ENCODE assay signal across 15 cellular contexts in the genomic region with DNA sequence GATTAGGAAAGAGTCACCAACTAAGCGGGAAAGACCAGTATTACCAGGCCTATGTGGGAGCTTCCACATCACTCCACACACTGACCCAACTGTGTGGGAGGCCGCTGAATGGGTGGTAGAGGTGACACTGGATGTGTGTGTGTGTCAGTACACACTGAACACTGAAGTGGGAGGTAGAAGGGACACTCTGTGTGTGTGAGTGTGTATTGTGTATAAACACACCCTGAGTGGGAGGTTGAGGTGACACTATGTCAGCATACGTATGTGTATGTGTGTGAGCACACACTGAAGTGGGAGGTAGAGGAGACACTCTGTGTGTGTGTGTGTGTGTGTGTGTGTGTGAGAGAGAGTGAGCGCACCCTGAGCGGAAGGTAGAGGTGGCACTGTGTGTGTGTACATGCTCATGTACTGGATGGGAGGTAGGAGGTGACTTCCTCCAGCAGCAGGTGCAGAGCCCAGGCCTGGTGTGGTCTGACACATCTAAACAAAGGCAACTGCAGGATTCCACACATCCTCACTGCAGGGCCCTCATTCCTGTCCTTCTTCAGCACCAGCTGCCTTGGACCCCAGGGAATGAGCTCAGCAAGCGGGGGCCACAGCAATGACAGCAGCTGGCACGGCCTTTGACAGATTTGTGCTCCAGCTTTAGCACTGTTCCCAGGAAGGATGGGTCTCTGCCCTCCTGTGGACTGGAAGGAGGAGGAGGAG. TPM values are rescaled to one million over a fixed set of nuclear protein-coding genes. Genes with fewer than 3 reads are reported as not detected.
DNase-seq lines count a peak whose midpoint lies in the region; ATAC-seq, FAIRE-seq and TF ChIP-seq lines count a peak whose summit lies in the region.
"Had no signal": no experiment of that assay in that cellular context is flagged by ENCODE, and none has a peak within 500 bp of the region (broad histone marks: within the 10 kb centered on the region; RNA-seq: fewer than 3 reads in every experiment).

No MANE protein-coding gene starts in this region.

- TF ChIP-seq RAD21 in H1 (IDR thresholded peaks at IDR 0.05 in 1 of 2, conservative IDR thresholded peaks at IDR 0.05 in 1 of 2; ENCODE audit: low read depth in 2 of 2, low read length in 2 of 2), result no peak

- no peaks in the 10 kb centered on the region for H3K9me3 ChIP-seq in H1 (ENCODE audit: insufficient read depth in 2 of 2, low read depth in 1 of 2, low read length in 1 of 2)
- H3K9me3 ChIP-seq: gastrocnemius medialis, stomach had no signal

- no peak overlapping the region for H2AFZ ChIP-seq in H1 (ENCODE audit: low read length)

- H2BK15ac ChIP-seq in H1 (ENCODE audit: low read length), result no peak overlapping the region

- H2BK120ac ChIP-seq in H1 (replicated peaks; ENCODE audit: low read depth, low read length), result no peak overlapping the region

- no peak overlapping the region for H4K8ac ChIP-seq in H1 (ENCODE audit: extremely low read depth, insufficient read depth, low read length)

- TF ChIP-seq POLR2A in H1 (IDR thresholded peaks at IDR 0.05; ENCODE audit: control extremely low read depth in 1 of 2, low read depth in 2 of 2, low read length in 2 of 2), result no peak

- H4K20me1 ChIP-seq in H1 (replicated peaks in 1 of 2; ENCODE audit: control insufficient read depth in 1 of 2, insufficient read depth in 2 of 2, low read length in 2 of 2), result no peaks in the 10 kb centered on the region

- H3K79me1 ChIP-seq in H1 (ENCODE audit: low read depth, low read length), result no peaks in the 10 kb centered on the region

- POLR2A ChIA-PET in H1 (lab: Charles Lee; ENCODE audit: partially characterized antibody), result interaction anchor here (1.2 to 1.6 kb wide), 4 partner anchors 11 to 302 kb away, joined by 3 to 4 read pairs (median 3); a partner anchor contains a TSS

- no peak overlapping the region for H3K27ac ChIP-seq in H1 (ENCODE audit: low read depth, low read length)
- H3K27ac ChIP-seq: gastrocnemius medialis, stomach had no signal

- no peak overlapping the region for H2BK5ac ChIP-seq in H1 (ENCODE audit: low read depth, low read length)

- no peak overlapping the region for H3K14ac ChIP-seq in H1 (ENCODE audit: insufficient read length)

- peak; percentile 17 for DNase-seq in stimulated activated CD4-positive, alpha-beta T cell treated with anti-CD3 and anti-CD28 coated beads, Interleukin-1b, Interleukin-23, amount 100 ng/mL, for 48 hours
- DNase-seq in stimulated activated CD4-positive, alpha-beta T cell treated with anti-CD3 and anti-CD28 coated beads, Interleukin-4, amount 100 ng/mL, for 1 hour, result no peak
- peak; percentile 74 for DNase-seq in NCI-H82 treated with DMSO at 0.1 percent for 48 hours (lab: John Stamatoyannopoulos, UW; ENCODE audit: unreplicated experiment)
- DNase-seq in H1 (ENCODE audit: low read depth in 1 of 2, low spot score in 2 of 2), result no peak
- DNase-seq in ACHN, result no peak
- DNase-seq in SKM-1 treated with dmso at 0.1 percent for 144 hours (lab: John Stamatoyannopoulos, UW; ENCODE audit: unreplicated experiment), result no peak
- DNase-seq: effector memory CD4-positive, alpha-beta T cell; gastrocnemius medialis; NCI-H1092 treated with DMSO at 0.1 percent for 48 hours; NK-92 treated with Interleukin-12 subunit alpha and Interleukin-12 subunit beta, amount 100 ng/mL, for 24 hours; stomach had no signal

- no peak for TF ChIP-seq EP300 in H1 (IDR thresholded peaks at IDR 0.05; ENCODE audit: borderline replicate concordance in 1 of 2, low read depth in 2 of 2, low read length in 2 of 2)

- H4K5ac ChIP-seq in H1 (ENCODE audit: insufficient read length, low read depth, low read length), result no peak overlapping the region

- TF ChIP-seq CTCF in H1 (IDR thresholded peaks at IDR 0.05; ENCODE audit: control extremely low read depth in 1 of 3, insufficient read depth in 1 of 3, low read depth in 1 of 3, low read length in 3 of 3), result no peak

- no peak overlapping the region for H2BK20ac ChIP-seq in H1 (ENCODE audit: low read length)

- 88% methylated on average over 7 of the region's 7 CpGs; no CpG with 5 or more reads in 1 of the 2 experiments for WGBS in H1 (ENCODE audit: extremely low coverage in 1 of 2, insufficient coverage in 1 of 2, insufficient read length in 1 of 2, insufficient replicate concordance in 2 of 2, low coverage in 1 of 2, low lambda C conversion rate in 2 of 2, missing lambda C conversion rate in 1 of 2), 2 experiments

- H3K27me3 Mint-ChIP-seq in stimulated activated memory B cell treated with anti-CD40 and anti-IgM and Interleukin-4, amounts not matched to agents 10 μg/mL and 1 μg/mL and 100 μg/mL, for 72 hours, result no peaks in the 10 kb centered on the region

- H3K27ac Mint-ChIP-seq in stimulated activated memory B cell treated with anti-CD40 and anti-IgM and Interleukin-4, amounts not matched to agents 10 μg/mL and 1 μg/mL and 100 μg/mL, for 72 hours, result no peak overlapping the region

- no peak overlapping the region for H4K91ac ChIP-seq in H1 (replicated peaks; ENCODE audit: insufficient read length, low read length)

- no peak overlapping the region for H3K56ac ChIP-seq in H1 (replicated peaks; ENCODE audit: insufficient read length, low read depth, low read length)

- H3K4me1 Mint-ChIP-seq in stimulated activated memory B cell treated with anti-CD40 and anti-IgM and Interleukin-4, amounts not matched to agents 10 μg/mL and 1 μg/mL and 100 μg/mL, for 72 hours, result peaks cover 31% of the 10 kb centered on the region

- ATAC-seq in stimulated activated memory B cell treated with anti-CD40 and anti-IgM and Interleukin-4, amounts not matched to agents 10 μg/mL and 1 μg/mL and 100 μg/mL, for 72 hours, result no peak
- ATAC-seq in GM18511 (IDR thresholded peaks at IDR 0.05; ENCODE audit: unreplicated experiment), result no peak
- ATAC-seq: gastrocnemius medialis, SK-N-SH treated with all-trans-retinoic acid at 6 μM for 48 hours had no signal

- H3K4me1 ChIP-seq in H1 (replicated peaks in 1 of 4; ENCODE audit: control insufficient read depth in 3 of 4, insufficient read depth in 4 of 4, low read length in 3 of 4), result no peaks in the 10 kb centered on the region
- H3K4me1 ChIP-seq: gastrocnemius medialis, stomach had no signal

- no peak overlapping the region for H3K4me2 ChIP-seq in H1 (ENCODE audit: insufficient read depth in 1 of 2, low read depth in 2 of 2, low read length in 2 of 2)

- no peaks in the 10 kb centered on the region for H3K9me3 Mint-ChIP-seq in stimulated activated memory B cell treated with anti-CD40 and anti-IgM and Interleukin-4, amounts not matched to agents 10 μg/mL and 1 μg/mL and 100 μg/mL, for 72 hours

- no peak overlapping the region for H3K9ac ChIP-seq in H1 (replicated peaks in 1 of 4; ENCODE audit: extremely low read depth in 1 of 4, low read depth in 3 of 4, low read length in 3 of 4)

- in situ Hi-C loops in ACHN (cut with HindIII; ENCODE audit: low pct_ligation_motif_present, low pct_unique_long_range_greater_than_20kb, low sequenced_read_pairs), result no loop called here

- H3K18ac ChIP-seq in H1 (ENCODE audit: extremely low read depth, low read length), result no peak overlapping the region

- no peak overlapping the region for H3K23ac ChIP-seq in H1 (ENCODE audit: insufficient read length)

- CTCF ChIA-PET in H1 (lab: Charles Lee; ENCODE audit: partially characterized antibody), result interaction anchor here (0.5 to 14.3 kb wide), 8 partner anchors 9 to 122 kb away, joined by 3 to 237 read pairs (median 4); no protein-coding TSS in a partner anchor

- H2AK5ac ChIP-seq in H1 (ENCODE audit: low read depth, low read length), result 0 out of 2 replicates have a peak overlapping the region, but pooled peaks have one; percentile 16

- no peaks in the 10 kb centered on the region for H3K36me3 ChIP-seq in H1 (ENCODE audit: control insufficient read depth in 2 of 4, insufficient read depth in 4 of 4, low read length in 3 of 4)
- H3K36me3 ChIP-seq: gastrocnemius medialis, stomach had no signal

- no peak overlapping the region for H3K4me3 ChIP-seq in H1 (ENCODE audit: extremely low read depth in 1 of 4, insufficient read depth in 2 of 4, low read depth in 3 of 4, low read length in 4 of 4)
- H3K4me3 ChIP-seq: gastrocnemius medialis, stomach had no signal

- no peaks in the 10 kb centered on the region; the same call in 1 of the 2 replicates for H3K23me2 ChIP-seq in H1 (ENCODE audit: low read depth, low read length)

- no peaks in the 10 kb centered on the region for H3K79me2 ChIP-seq in H1 (ENCODE audit: control insufficient read depth in 1 of 2, insufficient read depth in 2 of 2, low read length in 2 of 2)

- no peaks in the 10 kb centered on the region for H3K27me3 ChIP-seq in H1 (replicated peaks in 1 of 4; ENCODE audit: control insufficient read depth in 3 of 4, extremely low read depth in 1 of 4, insufficient read depth in 3 of 4, low read length in 3 of 4)
- H3K27me3 ChIP-seq: gastrocnemius medialis, stomach had no signal

- no peaks in the 10 kb centered on the region for H3K36me3 Mint-ChIP-seq in stimulated activated memory B cell treated with anti-CD40 and anti-IgM and Interleukin-4, amounts not matched to agents 10 μg/mL and 1 μg/mL and 100 μg/mL, for 72 hours

- no peak overlapping the region for H3K4me3 Mint-ChIP-seq in stimulated activated memory B cell treated with anti-CD40 and anti-IgM and Interleukin-4, amounts not matched to agents 10 μg/mL and 1 μg/mL and 100 μg/mL, for 72 hours

- FAIRE-seq in H1 (lab: Jason Lieb, UNC), result no peak

- no peak overlapping the region for H2BK12ac ChIP-seq in H1 (ENCODE audit: low read depth, low read length)

- H3K4ac ChIP-seq in H1 (replicated peaks; ENCODE audit: insufficient read length, low read depth, low read length), result no peak overlapping the region

TF ChIP-seq in H1, 55 proteins besides CTCF, POLR2A, EP300 and RAD21:
- TF ChIP-seq TEAD4 (IDR thresholded peaks at IDR 0.05; ENCODE audit: low read depth, low read length), result no peak

RNA-seq across cellular contexts. Expression of a gene that starts 26.5 kb away (rescaled TPM):
- total RNA-seq in H1 (2021; fragmentation: NEBNext Ultra II Directional; extraction: Animal tissue kit (Norgen Biotek cat#: 25700)), result 0.29 and 0.63 TPM in 2 replicates
- polyA plus RNA-seq in H1 (2011; rRNA removed), result 0.05 and 0.22 TPM in 2 replicates
- polyA plus RNA-seq in H1 (2011; cell fraction: cytosol; rRNA removed), result 0.10 TPM
- 0.39 TPM for polyA plus RNA-seq in H1 (2011; cell fraction: nucleus; rRNA removed)
- 0.08 to 0.20 TPM (median 0.13 TPM) in 4 replicates for polyA plus RNA-seq in H1 (2012, experiment 1 of 2)
- polyA plus RNA-seq in H1 (2012, experiment 2 of 2), result 0.04 TPM
- 0.30 TPM for polyA plus RNA-seq in H1 (2013, experiment 1 of 2)
- 0.29 TPM for polyA plus RNA-seq in H1 (2013, experiment 2 of 2)
- polyA minus RNA-seq in H1 (2011; rRNA and poly(A)+ RNA removed), result 0.19 and 0.20 TPM in 2 replicates
- 0.73 TPM for polyA minus RNA-seq in H1 (2011; cell fraction: cytosol; rRNA and poly(A)+ RNA removed)
- 1.1 TPM for polyA minus RNA-seq in H1 (2011; cell fraction: nucleus; rRNA and poly(A)+ RNA removed)
- polyA plus RNA-seq: BJ had no signal

RNA-seq across cellular contexts. Expression of a gene that starts 50.1 kb away (rescaled TPM):
- total RNA-seq in H1 (2021; fragmentation: NEBNext Ultra II Directional; extraction: Animal tissue kit (Norgen Biotek cat#: 25700)), result 89.8 and 93.4 TPM in 2 replicates
- 7.8 and 12.7 TPM in 2 replicates for polyA plus RNA-seq in H1 (2011; rRNA removed)
- 29.8 TPM for polyA plus RNA-seq in H1 (2011; cell fraction: cytosol; rRNA removed)
- polyA plus RNA-seq in H1 (2011; cell fraction: nucleus; rRNA removed), result 5.9 TPM
- polyA plus RNA-seq in H1 (2012, experiment 1 of 2), result 44.2 to 101 TPM (median 59.5 TPM) in 4 replicates
- polyA plus RNA-seq in H1 (2012, experiment 2 of 2), result 4.2 TPM
- polyA plus RNA-seq in H1 (2013, experiment 1 of 2), result 65.2 TPM
- polyA plus RNA-seq in H1 (2013, experiment 2 of 2), result 67.9 TPM
- polyA minus RNA-seq in H1 (2011; rRNA and poly(A)+ RNA removed), result 14.4 and 18.6 TPM in 2 replicates
- polyA minus RNA-seq in H1 (2011; cell fraction: cytosol; rRNA and poly(A)+ RNA removed), result 23.2 TPM
- 21.7 TPM for polyA minus RNA-seq in H1 (2011; cell fraction: nucleus; rRNA and poly(A)+ RNA removed)

Comparison
In these comparisons a context has a peak if more than half of its experiments do, and no peak if none do; other contexts are left out.
1. DNase-seq: peak in stimulated activated CD4-positive, alpha-beta T cell treated with anti-CD3 and anti-CD28 coated beads, Interleukin-1b, Interleukin-23, amount 100 ng/mL, for 48 hours (single experiment) and NCI-H82 treated with DMSO at 0.1 percent for 48 hours (single experiment); none in stimulated activated CD4-positive, alpha-beta T cell treated with anti-CD3 and anti-CD28 coated beads, Interleukin-4, amount 100 ng/mL, for 1 hour (single experiment), H1 (0 of 2), ACHN (single experiment) and SKM-1 treated with dmso at 0.1 percent for 144 hours (single experiment).